In the genomic region with DNA sequence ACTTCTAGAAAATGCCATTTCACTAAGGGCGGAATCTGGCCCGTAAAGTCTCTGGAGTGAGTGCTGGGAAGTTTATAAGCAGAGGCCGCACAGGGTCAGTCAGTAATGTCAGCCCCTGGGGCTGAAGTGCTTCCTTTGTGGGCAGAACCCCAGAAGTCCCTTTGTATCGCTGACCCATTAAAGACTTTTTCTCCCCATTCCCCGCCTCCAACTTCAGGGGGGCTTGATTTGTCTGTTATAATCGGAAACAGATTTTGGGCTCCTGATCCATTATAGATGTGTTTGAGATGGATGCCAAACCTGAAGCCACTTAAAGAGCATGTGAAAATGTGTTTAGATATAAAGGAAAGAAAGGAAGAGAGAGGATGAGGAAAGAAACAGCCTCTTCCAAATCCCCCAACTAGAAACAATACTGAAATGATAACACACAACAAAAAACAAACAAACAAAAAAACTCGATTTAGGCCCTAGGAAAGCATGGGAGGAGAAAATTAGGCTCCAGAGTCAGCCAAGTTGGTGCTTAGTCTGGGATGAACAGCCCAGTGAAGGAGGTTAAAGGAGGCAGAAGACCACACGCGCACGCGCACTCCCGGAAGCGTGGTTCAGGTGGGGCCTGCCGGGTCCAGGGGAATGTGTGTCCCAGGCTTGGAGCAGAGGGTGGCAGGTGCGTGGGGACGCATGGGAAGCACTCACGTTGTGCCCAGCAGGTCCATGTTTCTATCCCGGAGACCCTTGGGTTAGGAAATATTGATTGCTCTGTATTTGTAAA, we compare ENCODE assay signal across 13 cellular contexts. TPM values are rescaled to one million over a fixed set of nuclear protein-coding genes. Genes with fewer than 3 reads are reported as not detected.
DNase-seq lines count a peak whose midpoint lies in the region; ATAC-seq and TF ChIP-seq lines count a peak whose summit lies in the region.
"Had no signal": no experiment of that assay in that cellular context is flagged by ENCODE, and none has a peak within 500 bp of the region (broad histone marks: within the 10 kb centered on the region; RNA-seq: fewer than 3 reads in every experiment).

No MANE protein-coding gene starts in this region.

- H3K27me3 Mint-ChIP-seq in activated CD4-positive, alpha-beta T cell treated with anti-CD3 and anti-CD28 coated beads, Interleukin-2, amount 10 ng/mL, durations not matched to agents 7 days and 5 days: no peaks in the 10 kb centered on the region
- H3K27me3 Mint-ChIP-seq in effector memory CD8-positive, alpha-beta T cell: no peaks in the 10 kb centered on the region
- H3K27me3 Mint-ChIP-seq: CD4-positive, alpha-beta T cell had no signal

- POLR2A ChIA-PET in activated CD4-positive, alpha-beta T cell treated with anti-CD3 and anti-CD28 coated beads, Interleukin-2, amount 10 ng/mL, durations not matched to agents 7 days and 5 days (lab: Charles Lee): no interaction called here

- H3K36me3 Mint-ChIP-seq in activated CD4-positive, alpha-beta T cell treated with anti-CD3 and anti-CD28 coated beads, Interleukin-2, amount 10 ng/mL, durations not matched to agents 7 days and 5 days (ENCODE audit: low read depth): peaks cover 43% of the 10 kb centered on the region
- peaks cover 39% of the 10 kb centered on the region for H3K36me3 Mint-ChIP-seq in effector memory CD8-positive, alpha-beta T cell (ENCODE audit: insufficient read depth)

- H3K4me1 Mint-ChIP-seq in activated CD4-positive, alpha-beta T cell treated with anti-CD3 and anti-CD28 coated beads, Interleukin-2, amount 10 ng/mL, durations not matched to agents 7 days and 5 days: peaks cover 88% of the 10 kb centered on the region
- peaks cover 58 to 65% of the 10 kb centered on the region in 2 donors for H3K4me1 Mint-ChIP-seq in effector memory CD8-positive, alpha-beta T cell (ENCODE audit: low read depth in 2 of 2)

- no peaks in the 10 kb centered on the region for H3K27me3 ChIP-seq in ovary
- H3K27me3 ChIP-seq: heart left ventricle had no signal

- no peak for DNase-seq in activated CD4-positive, alpha-beta T cell treated with anti-CD3 and anti-CD28 coated beads, Interleukin-2, amount 10 ng/mL, durations not matched to agents 7 days and 5 days
- no peak for DNase-seq in activated CD4-positive, alpha-beta T cell treated with anti-CD3 and anti-CD28 coated beads, Interleukin-2, amount 50 U/mL, for 4 hours
- DNase-seq in NCI-H69 (lab: John Stamatoyannopoulos, UW): peak; percentile 54
- DNase-seq in effector memory CD8-positive, alpha-beta T cell: no peak
- DNase-seq in ovary: no peak
- DNase-seq in cortex of kidney (lab: John Stamatoyannopoulos, UW): no peak
- DNase-seq in stimulated activated CD4-positive, alpha-beta T cell treated with anti-CD3 and anti-CD28 coated beads, Interleukin-4, amount 100 ng/mL, for 1 hour: no peak
- DNase-seq: CD4-positive, alpha-beta T cell; heart left ventricle; HFFc6; KG1; NCI-H1105 treated with DMSO at 0.1 percent for 48 hours had no signal

- intact Hi-C loops in ovary (cut with DNase I): no loop called here

- H3K4me3 Mint-ChIP-seq in activated CD4-positive, alpha-beta T cell treated with anti-CD3 and anti-CD28 coated beads, Interleukin-2, amount 10 ng/mL, durations not matched to agents 7 days and 5 days: no peak overlapping the region
- no peak overlapping the region for H3K4me3 Mint-ChIP-seq in effector memory CD8-positive, alpha-beta T cell
- H3K4me3 Mint-ChIP-seq: CD4-positive, alpha-beta T cell; HFFc6 had no signal

- 52 to 75% (median 68%) methylated on average over 18 of the region's 18 CpGs for WGBS in ovary, 3 donors

- H3K9me3 ChIP-seq in ovary: no peaks in the 10 kb centered on the region
- H3K9me3 ChIP-seq: heart left ventricle had no signal

- H3K4me1 ChIP-seq in ovary (ENCODE audit: insufficient read depth): peaks cover 25% of the 10 kb centered on the region

- peak overlapping the region; percentile 70 for H3K27ac Mint-ChIP-seq in activated CD4-positive, alpha-beta T cell treated with anti-CD3 and anti-CD28 coated beads, Interleukin-2, amount 10 ng/mL, durations not matched to agents 7 days and 5 days
- H3K27ac Mint-ChIP-seq in effector memory CD8-positive, alpha-beta T cell: peak overlapping the region; percentile 49 to 73
- H3K27ac Mint-ChIP-seq: HFFc6 had no signal

- TF ChIP-seq POLR2A in ovary (IDR thresholded peaks at IDR 0.05): no peak

- peak overlapping the region; percentile 18 to 84 for H3K27ac ChIP-seq in ovary

- no peaks in the 10 kb centered on the region for H3K9me3 Mint-ChIP-seq in activated CD4-positive, alpha-beta T cell treated with anti-CD3 and anti-CD28 coated beads, Interleukin-2, amount 10 ng/mL, durations not matched to agents 7 days and 5 days
- no peaks in the 10 kb centered on the region for H3K9me3 Mint-ChIP-seq in effector memory CD8-positive, alpha-beta T cell
- H3K9me3 Mint-ChIP-seq: CD4-positive, alpha-beta T cell; HFFc6 had no signal

- ATAC-seq in effector memory CD8-positive, alpha-beta T cell (replicated peaks): no peak
- no peak for ATAC-seq in GM21447 (IDR thresholded peaks at IDR 0.05; ENCODE audit: unreplicated experiment)
- ATAC-seq: heart left ventricle had no signal

- no peaks in the 10 kb centered on the region for H3K36me3 ChIP-seq in ovary

- CTCF ChIA-PET in activated CD4-positive, alpha-beta T cell treated with anti-CD3 and anti-CD28 coated beads, Interleukin-2, amount 10 ng/mL, durations not matched to agents 7 days and 5 days (lab: Charles Lee): no interaction called here

- H3K4me3 ChIP-seq in ovary: no peak overlapping the region
- H3K4me3 ChIP-seq: heart left ventricle had no signal

- TF ChIP-seq CTCF in ovary (IDR thresholded peaks at IDR 0.05): no peak

- no peak for TF ChIP-seq EP300 in ovary (IDR thresholded peaks at IDR 0.05)

RNA-seq across cellular contexts. Expression of a gene that starts 27.1 kb away (rescaled TPM):
- total RNA-seq in activated CD4-positive, alpha-beta T cell treated with anti-CD3 and anti-CD28 coated beads, Interleukin-2, amount 10 ng/mL, durations not matched to agents 7 days and 5 days: 10 to 100 TPM; 87.6 to 96.0 TPM
- 100 to 1,000 TPM; 110 to 199 (median 149) TPM for total RNA-seq in ovary
- polyA plus RNA-seq in ovary: 100 to 1,000 TPM in 1 of 2 donors, 10 to 100 TPM in 1; 43.1 to 105 TPM
